1 cellular context compared by ENCODE assay signal in the genomic region with DNA sequence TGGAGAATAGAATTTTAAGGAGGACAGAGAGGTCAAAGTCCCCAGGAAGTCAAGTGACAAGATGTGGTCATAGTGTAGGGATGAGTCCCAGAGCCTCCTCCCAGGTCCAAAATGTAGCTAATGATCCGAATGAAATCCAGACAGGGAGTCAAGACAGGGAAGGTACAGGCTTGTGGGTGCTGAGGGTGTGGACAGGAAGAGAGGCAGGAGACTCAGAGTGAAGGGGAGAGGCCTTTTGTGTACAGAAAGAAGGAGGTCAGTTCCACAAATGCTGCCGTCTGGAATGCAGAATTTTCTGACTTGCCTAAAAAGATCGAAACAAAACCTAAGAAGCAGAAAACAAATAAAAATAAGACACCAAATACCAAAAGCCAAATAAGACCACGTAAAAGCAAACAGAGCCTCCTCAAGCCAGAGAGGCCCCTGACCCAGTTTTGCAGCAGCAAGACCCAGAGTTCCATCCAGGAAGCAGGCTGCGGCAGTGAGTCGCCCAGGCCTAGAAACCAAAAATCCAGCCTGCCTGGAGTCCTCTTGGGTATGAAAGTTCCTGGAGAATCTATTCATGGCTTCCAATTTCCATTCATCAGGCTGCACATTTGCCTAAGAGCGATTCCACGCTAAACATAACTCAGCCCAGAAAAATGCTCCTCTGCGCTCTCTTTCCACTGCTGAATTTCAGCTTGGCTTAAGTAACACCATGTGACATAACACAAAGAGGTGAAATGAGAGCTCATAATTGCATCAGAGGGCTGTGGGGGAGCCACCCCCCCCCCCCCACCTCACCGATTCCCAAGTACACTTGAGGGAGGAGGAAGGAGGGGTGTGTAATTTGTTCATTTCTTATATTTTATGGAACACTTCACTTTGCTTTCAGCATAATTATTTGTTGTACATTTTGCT.
A peak's percentile ranks its signal among the peaks of the same experiment; 100 is the strongest.
TF ChIP-seq lines count a peak whose summit lies in the region.

No MANE protein-coding gene starts in this region.

TF ChIP-seq in K562, 482 proteins besides CTCF, POLR2A, EP300 and RAD21 (continued from another document):
- TF ChIP-seq TRIM28 (IDR thresholded peaks at IDR 0.05) (no peak), ELF1 (tag; IDR thresholded peaks at IDR 0.05) (no peak), U2AF1 (optimal IDR thresholded peaks at IDR 0.05; ENCODE audit: low read depth, low read length) (no peak), MEF2A (IDR thresholded peaks at IDR 0.05; ENCODE audit: control insufficient read depth, low read depth, low read length) (no peak), PRPF4 (IDR thresholded peaks at IDR 0.05; ENCODE audit: insufficient read depth, low read depth, low read length, poor library complexity, severe bottlenecking) (no peak), MCM7 (IDR thresholded peaks at IDR 0.05) (no peak), CBFA2T2 (conservative IDR thresholded peaks at IDR 0.05) (no peak), RBM15 (IDR thresholded peaks at IDR 0.05; ENCODE audit: insufficient read depth, low read length) (no peak), DPF2 (IDR thresholded peaks at IDR 0.05) (no peak), TAF1 (IDR thresholded peaks at IDR 0.05; ENCODE audit: control insufficient read depth, extremely low read depth, insufficient read depth, low read length, severe bottlenecking) (no peak), ZNF354B (CRISPR knock-in tag; IDR thresholded peaks at IDR 0.05) (no peak), NR2C2 (CRISPR knock-in tag; IDR thresholded peaks at IDR 0.05) (no peak), NR2C2 (tag; IDR thresholded peaks at IDR 0.05) (peak; percentile 14; the same call in 1 of the 2 replicates), ZNF384 (IDR thresholded peaks at IDR 0.05; ENCODE audit: low read depth, low read length) (no peak), ZNF165 (CRISPR knock-in tag; IDR thresholded peaks at IDR 0.05; ENCODE audit: borderline replicate concordance) (no peak), ZNF311 (CRISPR knock-in tag; IDR thresholded peaks at IDR 0.05) (no peak), RFX1 (IDR thresholded peaks at IDR 0.05) (no peak), ZFP1 (CRISPR knock-in tag; IDR thresholded peaks at IDR 0.05) (no peak), ARHGAP35 (IDR thresholded peaks at IDR 0.05; ENCODE audit: partially characterized antibody) (no peak), GTF2F1 (IDR thresholded peaks at IDR 0.05; ENCODE audit: low read depth, low read length) (no peak), TEAD2 (tag; IDR thresholded peaks at IDR 0.05) (no peak), ZFP30 (CRISPR knock-in tag; IDR thresholded peaks at IDR 0.05; ENCODE audit: borderline replicate concordance) (no peak), TEAD1 (CRISPR knock-in tag; IDR thresholded peaks at IDR 0.05) (no peak), OTX1 (CRISPR knock-in tag; IDR thresholded peaks at IDR 0.05) (no peak), XRCC3 (IDR thresholded peaks at IDR 0.05) (no peak), ZNF282 (CRISPR knock-in tag; IDR thresholded peaks at IDR 0.05) (no peak), SMARCC2 (IDR thresholded peaks at IDR 0.05; ENCODE audit: low read depth) (no peak), NCOA2 (IDR thresholded peaks at IDR 0.05; ENCODE audit: partially characterized antibody in 2 of 2) (no peak), ATF1 (CRISPR knock-in tag; IDR thresholded peaks at IDR 0.05) (no peak), ATF1 (tag; IDR thresholded peaks at IDR 0.05) (no peak), EP400 (IDR thresholded peaks at IDR 0.05) (peak; percentile 29; the same call in 1 of the 2 replicates)
- TF ChIP-seq, protein P1, sequence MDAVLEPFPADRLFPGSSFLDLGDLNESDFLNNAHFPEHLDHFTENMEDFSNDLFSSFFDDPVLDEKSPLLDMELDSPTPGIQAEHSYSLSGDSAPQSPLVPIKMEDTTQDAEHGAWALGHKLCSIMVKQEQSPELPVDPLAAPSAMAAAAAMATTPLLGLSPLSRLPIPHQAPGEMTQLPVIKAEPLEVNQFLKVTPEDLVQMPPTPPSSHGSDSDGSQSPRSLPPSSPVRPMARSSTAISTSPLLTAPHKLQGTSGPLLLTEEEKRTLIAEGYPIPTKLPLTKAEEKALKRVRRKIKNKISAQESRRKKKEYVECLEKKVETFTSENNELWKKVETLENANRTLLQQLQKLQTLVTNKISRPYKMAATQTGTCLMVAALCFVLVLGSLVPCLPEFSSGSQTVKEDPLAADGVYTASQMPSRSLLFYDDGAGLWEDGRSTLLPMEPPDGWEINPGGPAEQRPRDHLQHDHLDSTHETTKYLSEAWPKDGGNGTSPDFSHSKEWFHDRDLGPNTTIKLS (IDR thresholded peaks at IDR 0.05; ENCODE audit: borderline replicate concordance, low read depth), result no peak
- TF ChIP-seq, protein P2, sequence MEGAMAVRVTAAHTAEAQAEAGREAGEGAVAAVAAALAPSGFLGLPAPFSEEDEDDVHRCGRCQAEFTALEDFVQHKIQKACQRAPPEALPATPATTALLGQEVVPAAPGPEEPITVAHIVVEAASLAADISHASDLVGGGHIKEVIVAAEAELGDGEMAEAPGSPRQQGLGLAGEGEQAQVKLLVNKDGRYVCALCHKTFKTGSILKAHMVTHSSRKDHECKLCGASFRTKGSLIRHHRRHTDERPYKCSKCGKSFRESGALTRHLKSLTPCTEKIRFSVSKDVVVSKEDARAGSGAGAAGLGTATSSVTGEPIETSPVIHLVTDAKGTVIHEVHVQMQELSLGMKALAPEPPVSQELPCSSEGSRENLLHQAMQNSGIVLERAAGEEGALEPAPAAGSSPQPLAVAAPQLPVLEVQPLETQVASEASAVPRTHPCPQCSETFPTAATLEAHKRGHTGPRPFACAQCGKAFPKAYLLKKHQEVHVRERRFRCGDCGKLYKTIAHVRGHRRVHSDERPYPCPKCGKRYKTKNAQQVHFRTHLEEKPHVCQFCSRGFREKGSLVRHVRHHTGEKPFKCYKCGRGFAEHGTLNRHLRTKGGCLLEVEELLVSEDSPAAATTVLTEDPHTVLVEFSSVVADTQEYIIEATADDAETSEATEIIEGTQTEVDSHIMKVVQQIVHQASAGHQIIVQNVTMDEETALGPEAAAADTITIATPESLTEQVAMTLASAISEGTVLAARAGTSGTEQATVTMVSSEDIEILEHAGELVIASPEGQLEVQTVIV (CRISPR knock-in tag; IDR thresholded peaks at IDR 0.05; ENCODE audit: borderline replicate concordance), result no peak
- TF ChIP-seq, protein P3, sequence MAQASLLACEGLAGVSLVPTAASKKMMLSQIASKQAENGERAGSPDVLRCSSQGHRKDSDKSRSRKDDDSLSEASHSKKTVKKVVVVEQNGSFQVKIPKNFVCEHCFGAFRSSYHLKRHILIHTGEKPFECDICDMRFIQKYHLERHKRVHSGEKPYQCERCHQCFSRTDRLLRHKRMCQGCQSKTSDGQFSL (CRISPR knock-in tag; IDR thresholded peaks at IDR 0.05), result no peak
- TF ChIP-seq, protein P3 (tag; IDR thresholded peaks at IDR 0.05), result peak in 1 of 2 experiments; percentile 75; a peak in 2 of 4 replicates
- TF ChIP-seq, protein P4, sequence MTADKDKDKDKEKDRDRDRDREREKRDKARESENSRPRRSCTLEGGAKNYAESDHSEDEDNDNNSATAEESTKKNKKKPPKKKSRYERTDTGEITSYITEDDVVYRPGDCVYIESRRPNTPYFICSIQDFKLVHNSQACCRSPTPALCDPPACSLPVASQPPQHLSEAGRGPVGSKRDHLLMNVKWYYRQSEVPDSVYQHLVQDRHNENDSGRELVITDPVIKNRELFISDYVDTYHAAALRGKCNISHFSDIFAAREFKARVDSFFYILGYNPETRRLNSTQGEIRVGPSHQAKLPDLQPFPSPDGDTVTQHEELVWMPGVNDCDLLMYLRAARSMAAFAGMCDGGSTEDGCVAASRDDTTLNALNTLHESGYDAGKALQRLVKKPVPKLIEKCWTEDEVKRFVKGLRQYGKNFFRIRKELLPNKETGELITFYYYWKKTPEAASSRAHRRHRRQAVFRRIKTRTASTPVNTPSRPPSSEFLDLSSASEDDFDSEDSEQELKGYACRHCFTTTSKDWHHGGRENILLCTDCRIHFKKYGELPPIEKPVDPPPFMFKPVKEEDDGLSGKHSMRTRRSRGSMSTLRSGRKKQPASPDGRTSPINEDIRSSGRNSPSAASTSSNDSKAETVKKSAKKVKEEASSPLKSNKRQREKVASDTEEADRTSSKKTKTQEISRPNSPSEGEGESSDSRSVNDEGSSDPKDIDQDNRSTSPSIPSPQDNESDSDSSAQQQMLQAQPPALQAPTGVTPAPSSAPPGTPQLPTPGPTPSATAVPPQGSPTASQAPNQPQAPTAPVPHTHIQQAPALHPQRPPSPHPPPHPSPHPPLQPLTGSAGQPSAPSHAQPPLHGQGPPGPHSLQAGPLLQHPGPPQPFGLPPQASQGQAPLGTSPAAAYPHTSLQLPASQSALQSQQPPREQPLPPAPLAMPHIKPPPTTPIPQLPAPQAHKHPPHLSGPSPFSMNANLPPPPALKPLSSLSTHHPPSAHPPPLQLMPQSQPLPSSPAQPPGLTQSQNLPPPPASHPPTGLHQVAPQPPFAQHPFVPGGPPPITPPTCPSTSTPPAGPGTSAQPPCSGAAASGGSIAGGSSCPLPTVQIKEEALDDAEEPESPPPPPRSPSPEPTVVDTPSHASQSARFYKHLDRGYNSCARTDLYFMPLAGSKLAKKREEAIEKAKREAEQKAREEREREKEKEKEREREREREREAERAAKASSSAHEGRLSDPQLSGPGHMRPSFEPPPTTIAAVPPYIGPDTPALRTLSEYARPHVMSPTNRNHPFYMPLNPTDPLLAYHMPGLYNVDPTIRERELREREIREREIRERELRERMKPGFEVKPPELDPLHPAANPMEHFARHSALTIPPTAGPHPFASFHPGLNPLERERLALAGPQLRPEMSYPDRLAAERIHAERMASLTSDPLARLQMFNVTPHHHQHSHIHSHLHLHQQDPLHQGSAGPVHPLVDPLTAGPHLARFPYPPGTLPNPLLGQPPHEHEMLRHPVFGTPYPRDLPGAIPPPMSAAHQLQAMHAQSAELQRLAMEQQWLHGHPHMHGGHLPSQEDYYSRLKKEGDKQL (CRISPR knock-in tag; IDR thresholded peaks at IDR 0.05; ENCODE audit: borderline replicate concordance), result no peak
- TF ChIP-seq, protein P5, sequence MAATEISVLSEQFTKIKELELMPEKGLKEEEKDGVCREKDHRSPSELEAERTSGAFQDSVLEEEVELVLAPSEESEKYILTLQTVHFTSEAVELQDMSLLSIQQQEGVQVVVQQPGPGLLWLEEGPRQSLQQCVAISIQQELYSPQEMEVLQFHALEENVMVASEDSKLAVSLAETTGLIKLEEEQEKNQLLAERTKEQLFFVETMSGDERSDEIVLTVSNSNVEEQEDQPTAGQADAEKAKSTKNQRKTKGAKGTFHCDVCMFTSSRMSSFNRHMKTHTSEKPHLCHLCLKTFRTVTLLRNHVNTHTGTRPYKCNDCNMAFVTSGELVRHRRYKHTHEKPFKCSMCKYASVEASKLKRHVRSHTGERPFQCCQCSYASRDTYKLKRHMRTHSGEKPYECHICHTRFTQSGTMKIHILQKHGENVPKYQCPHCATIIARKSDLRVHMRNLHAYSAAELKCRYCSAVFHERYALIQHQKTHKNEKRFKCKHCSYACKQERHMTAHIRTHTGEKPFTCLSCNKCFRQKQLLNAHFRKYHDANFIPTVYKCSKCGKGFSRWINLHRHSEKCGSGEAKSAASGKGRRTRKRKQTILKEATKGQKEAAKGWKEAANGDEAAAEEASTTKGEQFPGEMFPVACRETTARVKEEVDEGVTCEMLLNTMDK (IDR thresholded peaks at IDR 0.05; ENCODE audit: borderline replicate concordance, insufficient read depth, low read depth, low read length, poor library complexity, severe bottlenecking), result no peak
- TF ChIP-seq, protein P6, sequence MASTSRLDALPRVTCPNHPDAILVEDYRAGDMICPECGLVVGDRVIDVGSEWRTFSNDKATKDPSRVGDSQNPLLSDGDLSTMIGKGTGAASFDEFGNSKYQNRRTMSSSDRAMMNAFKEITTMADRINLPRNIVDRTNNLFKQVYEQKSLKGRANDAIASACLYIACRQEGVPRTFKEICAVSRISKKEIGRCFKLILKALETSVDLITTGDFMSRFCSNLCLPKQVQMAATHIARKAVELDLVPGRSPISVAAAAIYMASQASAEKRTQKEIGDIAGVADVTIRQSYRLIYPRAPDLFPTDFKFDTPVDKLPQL (IDR thresholded peaks at IDR 0.05; ENCODE audit: extremely low read depth, insufficient read length), result no peak
- TF ChIP-seq, protein P7, sequence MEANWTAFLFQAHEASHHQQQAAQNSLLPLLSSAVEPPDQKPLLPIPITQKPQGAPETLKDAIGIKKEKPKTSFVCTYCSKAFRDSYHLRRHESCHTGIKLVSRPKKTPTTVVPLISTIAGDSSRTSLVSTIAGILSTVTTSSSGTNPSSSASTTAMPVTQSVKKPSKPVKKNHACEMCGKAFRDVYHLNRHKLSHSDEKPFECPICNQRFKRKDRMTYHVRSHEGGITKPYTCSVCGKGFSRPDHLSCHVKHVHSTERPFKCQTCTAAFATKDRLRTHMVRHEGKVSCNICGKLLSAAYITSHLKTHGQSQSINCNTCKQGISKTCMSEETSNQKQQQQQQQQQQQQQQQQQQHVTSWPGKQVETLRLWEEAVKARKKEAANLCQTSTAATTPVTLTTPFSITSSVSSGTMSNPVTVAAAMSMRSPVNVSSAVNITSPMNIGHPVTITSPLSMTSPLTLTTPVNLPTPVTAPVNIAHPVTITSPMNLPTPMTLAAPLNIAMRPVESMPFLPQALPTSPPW (CRISPR knock-in tag; IDR thresholded peaks at IDR 0.05), result peak; percentile 42
